8 cellular contexts compared by ENCODE assay signal in the genomic region with DNA sequence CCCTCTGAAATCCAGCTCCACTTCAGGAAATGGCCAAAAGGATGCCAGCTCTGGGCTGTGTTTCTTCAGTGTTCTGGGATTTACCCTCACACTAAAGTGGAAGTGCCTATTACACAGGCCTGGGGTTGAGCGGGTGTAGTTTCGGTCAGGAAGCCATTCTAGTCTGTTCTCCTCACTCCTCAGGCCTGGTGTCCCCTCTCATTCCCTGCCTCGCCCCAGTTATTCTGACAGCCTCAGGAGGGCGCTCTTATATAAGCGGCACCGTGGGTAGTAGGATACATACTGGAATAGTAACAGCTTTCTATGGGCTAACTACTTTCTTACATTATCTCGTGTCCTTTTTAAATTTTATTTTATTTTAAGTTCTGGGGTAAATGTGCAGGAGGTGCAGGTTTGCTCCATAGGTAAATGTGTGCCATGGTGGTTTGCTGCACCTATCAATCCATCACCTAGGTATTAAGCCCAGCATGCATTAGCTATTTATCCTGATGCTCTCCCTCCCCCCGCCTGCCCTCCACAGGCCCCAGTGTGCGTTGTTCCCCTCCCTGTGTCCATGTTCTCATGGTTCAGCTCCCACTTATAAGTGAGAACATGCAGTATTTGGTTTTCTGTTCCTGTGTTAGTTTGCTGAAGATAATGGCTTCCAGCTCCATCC. TPM values are rescaled to one million over a fixed set of nuclear protein-coding genes. Genes with fewer than 3 reads are reported as not detected.
A peak's percentile ranks its signal among the peaks of the same experiment; 100 is the strongest.
DNase-seq lines count a peak whose midpoint lies in the region; ATAC-seq and TF ChIP-seq lines count a peak whose summit lies in the region.

No MANE protein-coding gene starts in this region.

- H3K36me3 ChIP-seq in A673 (ENCODE audit: insufficient read depth, low read length, poor library complexity, severe bottlenecking) (no peaks in the 10 kb centered on the region), OCI-LY3 (replicated peaks; ENCODE audit: low read depth, low read length) (no peaks in the 10 kb centered on the region)

- POLR2A ChIA-PET in A673 (lab: Charles Lee; ENCODE audit: low non-redundant PET) = interaction anchor here (0.6 kb wide), 1 partner anchor 84 kb away, joined by 5 read pairs; no protein-coding TSS in a partner anchor

- in situ Hi-C loops in GM13977 (cut with MboI; ENCODE audit: low pct_unique_long_range_greater_than_20kb, low sequenced_read_pairs, unreplicated experiment) = no loop called here

- TF ChIP-seq CTCF in A673 (conservative IDR thresholded peaks at IDR 0.05; ENCODE audit: low read depth, low read length) (peak; percentile 62), GM13977 (IDR thresholded peaks at IDR 0.05; ENCODE audit: extremely low read depth, insufficient read depth, missing control alignments) (peak; percentile 29), OCI-LY3 (IDR thresholded peaks at IDR 0.05; ENCODE audit: low read depth, low read length) (peak; percentile 55), foreskin fibroblast (IDR thresholded peaks at IDR 0.05; ENCODE audit: low read depth, low read length) (peak; percentile 23)

- peak overlapping the region; percentile 39; the same call in 1 of the 2 replicates for H2AFZ ChIP-seq in OCI-LY3 (ENCODE audit: low read depth, low read length)

- peaks cover 9% of the 10 kb centered on the region for H3K27me3 ChIP-seq in A673 (replicated peaks; ENCODE audit: insufficient read depth, low read depth, low read length, poor library complexity)
- no peaks in the 10 kb centered on the region for H3K27me3 ChIP-seq in OCI-LY3 (ENCODE audit: low read depth, low read length)

- no peak overlapping the region for H3K4me3 ChIP-seq in A673 (ENCODE audit: low read depth, low read length, poor library complexity, severe bottlenecking)
- H3K4me3 ChIP-seq in OCI-LY3 (ENCODE audit: low read length) = no peak overlapping the region
- no peak overlapping the region for H3K4me3 ChIP-seq in foreskin fibroblast (ENCODE audit: low read depth in 1 of 2, low read length in 2 of 2)

- H3K27ac ChIP-seq in A673 (ENCODE audit: low read depth, low read length, poor library complexity, severe bottlenecking) (no peak overlapping the region), OCI-LY3 (ENCODE audit: low read length) (no peak overlapping the region)

- ATAC-seq in HG03565 (IDR thresholded peaks at IDR 0.05; ENCODE audit: unreplicated experiment) = no peak
- ATAC-seq in GM21619 (IDR thresholded peaks at IDR 0.05; ENCODE audit: unreplicated experiment) = no peak

- H3K4me2 ChIP-seq in OCI-LY3 (ENCODE audit: low read length) = no peak overlapping the region

- H3K79me2 ChIP-seq in OCI-LY3 (ENCODE audit: low read length) = no peaks in the 10 kb centered on the region

- BruUV-seq in A673 (replicated peaks; lab: Mats Ljungman, UMichigan) = no TSS peak

- intact Hi-C loops in A673 (cut with micrococcal nuclease; ENCODE audit: unreplicated experiment) = loop anchor here (5.0 kb wide), 1 partner anchor 72 kb away; no protein-coding TSS in a partner anchor

- peak; percentile 37 for DNase-seq in A673 (ENCODE audit: low spot score)
- DNase-seq in GM13977 (ENCODE audit: low spot score) = no peak
- peak; percentile 9 to 56 for DNase-seq in foreskin fibroblast
- DNase-seq in NCI-H1105 treated with DMSO at 0.1 percent for 48 hours (lab: John Stamatoyannopoulos, UW) = no peak
- DNase-seq in NCI-H1417 treated with DMSO at 0.1 percent for 48 hours (lab: John Stamatoyannopoulos, UW) = no peak

- H4K20me1 ChIP-seq in OCI-LY3 (ENCODE audit: insufficient read depth, low read length) = no peaks in the 10 kb centered on the region

- H3K4me1 ChIP-seq in A673 (ENCODE audit: insufficient read depth, low read length, poor library complexity, severe bottlenecking) = no peaks in the 10 kb centered on the region
- peaks cover 21% of the 10 kb centered on the region for H3K4me1 ChIP-seq in OCI-LY3 (ENCODE audit: low read length)

- peak overlapping the region; percentile 17; the same call in 1 of the 2 replicates for H3K9ac ChIP-seq in OCI-LY3 (ENCODE audit: low read length)

- CTCF ChIA-PET in A673 (lab: Charles Lee) = interaction anchor here (2.3 kb wide), 1 partner anchor 70 kb away, joined by 15 read pairs; no protein-coding TSS in a partner anchor

- no peaks in the 10 kb centered on the region for H3K9me3 ChIP-seq in A673 (ENCODE audit: low read depth, low read length, poor library complexity, severe bottlenecking)
- H3K9me3 ChIP-seq in OCI-LY3 (ENCODE audit: insufficient read depth, low read length) = no peaks in the 10 kb centered on the region

RNA-seq across cellular contexts. Expression of a gene that starts 12.2 kb away (rescaled TPM):
- total RNA-seq in A673 (2021) = not detected in 2 replicates

RNA-seq across cellular contexts. Expression of a gene that starts 43.1 kb away (rescaled TPM):
- 21.6 and 21.7 TPM in 2 replicates for total RNA-seq in A673 (2021)

Comparison
In these comparisons a context has a peak if more than half of its experiments do, and no peak if none do; other contexts are left out.
1. DNase-seq: peak in A673 (single experiment) and foreskin fibroblast (2 of 2); none in GM13977 (single experiment), NCI-H1105 treated with DMSO at 0.1 percent for 48 hours (single experiment) and NCI-H1417 treated with DMSO at 0.1 percent for 48 hours (single experiment).
2. Peak in every context shown above with its lines, with median percentiles within 50 percentile points of each other: CTCF ChIP-seq.